25 cellular contexts compared by ENCODE assay signal in the genomic region with DNA sequence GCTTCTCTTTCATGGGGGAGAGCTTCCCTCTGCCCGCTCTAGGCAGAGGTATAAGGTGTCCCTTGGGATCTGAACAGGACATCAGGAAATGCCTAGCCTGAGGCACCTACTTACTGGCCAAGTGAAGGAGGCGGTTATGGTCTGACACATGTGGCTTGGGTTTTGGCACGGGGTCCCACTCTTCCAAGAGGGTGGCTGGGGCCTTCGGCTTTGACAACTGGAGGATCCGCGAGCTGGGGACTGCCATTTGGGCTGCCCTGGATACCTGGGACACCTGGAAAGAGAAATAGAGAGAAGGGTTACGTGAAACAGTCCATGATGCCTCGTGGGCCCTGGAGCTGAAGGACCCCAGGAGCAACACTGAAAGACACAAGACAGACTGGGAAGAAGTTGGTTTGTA. TPM values are rescaled to one million over a fixed set of nuclear protein-coding genes. Genes with fewer than 3 reads are reported as not detected.
"Had no signal": no experiment of that assay in that cellular context is flagged by ENCODE, and none has a peak within 500 bp of the region (broad histone marks: within the 10 kb centered on the region; RNA-seq: fewer than 3 reads in every experiment).

No MANE protein-coding gene starts in this region.

- H3K27ac ChIP-seq: ascending aorta, body of pancreas, SK-N-MC, VCaP had no signal

- H3K36me3 Mint-ChIP-seq: activated naive CD4-positive, alpha-beta T cell treated with anti-CD3 and anti-CD28 coated beads, Interleukin-2, amount 50 U/mL, for 72 hours; T-cell had no signal

- H3K4me3 ChIP-seq: ascending aorta, body of pancreas, K562, SK-N-MC had no signal

- H3K27ac Mint-ChIP-seq: activated CD4-positive, alpha-beta T cell treated with anti-CD3 and anti-CD28 coated beads for 36 hours; activated CD8-positive, alpha-beta T cell treated with anti-CD3 and anti-CD28 coated beads, Interleukin-2, amount 10 ng/mL, durations not matched to agents 7 days and 5 days; activated naive CD4-positive, alpha-beta T cell treated with anti-CD3 and anti-CD28 coated beads, Interleukin-2, amount 50 U/mL, for 72 hours; activated naive CD8-positive, alpha-beta T cell treated with anti-CD3 and anti-CD28 coated beads, Interleukin-2, amount 50 U/mL, for 24 hours; T-cell had no signal

- H3K4me1 Mint-ChIP-seq: activated CD4-positive, alpha-beta T cell treated with anti-CD3 and anti-CD28 coated beads for 36 hours; activated naive CD8-positive, alpha-beta T cell treated with anti-CD3 and anti-CD28 coated beads, Interleukin-2, amount 50 U/mL, for 24 hours; T-cell had no signal

- DNase-seq: activated CD4-positive, alpha-beta T cell treated with anti-CD3 and anti-CD28 coated beads for 36 hours; activated CD4-positive, alpha-beta T cell treated with anti-CD3 and anti-CD28 coated beads, Interleukin-2, amount 50 U/mL, for 4 hours; activated CD4-positive, CD25-positive, alpha-beta regulatory T cell; activated CD8-positive, alpha-beta memory T cell treated with anti-CD3 and anti-CD28 coated beads, Interleukin-2, amount 50 U/mL, for 48 hours; activated CD8-positive, alpha-beta T cell treated with anti-CD3 and anti-CD28 coated beads, Interleukin-2, amount 10 ng/mL, durations not matched to agents 7 days and 5 days; activated naive CD4-positive, alpha-beta T cell treated with Interleukin-2 at 50 U/mL for 16 hours; activated naive CD8-positive, alpha-beta T cell treated with anti-CD3 and anti-CD28 coated beads, Interleukin-2, amount 50 U/mL, for 24 hours; activated T-cell treated with anti-CD3 and anti-CD28 coated beads, Interleukin-2, amount 50 U/mL, for 1 hour; amniotic stem cell; body of pancreas; Kasumi-1; NCI-H1105 treated with DMSO at 0.1 percent for 48 hours; NCI-H1436 treated with DMSO at 0.1 percent for 48 hours; NCI-H187; NCI-H2081; NCI-H510A treated with DMSO at 0.1 percent for 48 hours; PC-3; T-cell; T-helper 2 cell; T1000 had no signal

- H3K36me3 ChIP-seq: ascending aorta had no signal

- H3K9me3 ChIP-seq: ascending aorta, body of pancreas had no signal

- ATAC-seq: activated CD4-positive, alpha-beta T cell treated with anti-CD3 and anti-CD28 coated beads for 36 hours; activated CD8-positive, alpha-beta T cell treated with anti-CD3 and anti-CD28 coated beads, Interleukin-2, amount 10 ng/mL, durations not matched to agents 7 days and 5 days; activated naive CD4-positive, alpha-beta T cell treated with anti-CD3 and anti-CD28 coated beads, Interleukin-2, amount 50 U/mL, for 72 hours; activated naive CD8-positive, alpha-beta T cell treated with anti-CD3 and anti-CD28 coated beads, Interleukin-2, amount 50 U/mL, for 24 hours; body of pancreas; K562; PC-3; T-cell had no signal

- H3K4me1 ChIP-seq: ascending aorta, body of pancreas had no signal

- H3K9me3 Mint-ChIP-seq: activated naive CD4-positive, alpha-beta T cell treated with anti-CD3 and anti-CD28 coated beads, Interleukin-2, amount 50 U/mL, for 72 hours; activated naive CD8-positive, alpha-beta T cell treated with anti-CD3 and anti-CD28 coated beads, Interleukin-2, amount 50 U/mL, for 24 hours; T-cell had no signal

- H3K27me3 ChIP-seq: ascending aorta, body of pancreas had no signal

- H3K4me3 Mint-ChIP-seq: activated CD4-positive, alpha-beta T cell treated with anti-CD3 and anti-CD28 coated beads for 36 hours; activated CD8-positive, alpha-beta T cell treated with anti-CD3 and anti-CD28 coated beads, Interleukin-2, amount 10 ng/mL, durations not matched to agents 7 days and 5 days; activated naive CD8-positive, alpha-beta T cell treated with anti-CD3 and anti-CD28 coated beads, Interleukin-2, amount 50 U/mL, for 24 hours; T-cell had no signal

RNA-seq across cellular contexts. Expression of a gene that starts 22.4 kb away (rescaled TPM):
- total RNA-seq: PC-3 had no signal

RNA-seq across cellular contexts. Expression of a gene that starts 42.0 kb away (rescaled TPM):
- total RNA-seq: activated CD8-positive, alpha-beta T cell treated with anti-CD3 and anti-CD28 coated beads, Interleukin-2, amount 10 ng/mL, durations not matched to agents 7 days and 5 days; K562 had no signal
